14 cellular contexts compared by ENCODE assay signal in genomic region chr5:52810426-52810825, GRCh38. TPM values are rescaled to one million over a fixed set of nuclear protein-coding genes. Genes with fewer than 3 reads are reported as not detected.
DNase-seq lines count a peak whose midpoint lies in the region; ATAC-seq and TF ChIP-seq lines count a peak whose summit lies in the region.
"Had no signal": no experiment of that assay in that cellular context is flagged by ENCODE, and none has a peak within 500 bp of the region (broad histone marks: within the 10 kb centered on the region; RNA-seq: fewer than 3 reads in every experiment).

No MANE protein-coding gene starts in this region.

- peaks cover 0 to 30% of the 10 kb centered on the region in 2 donors for H3K4me1 ChIP-seq in right atrium auricular region
- H3K4me1 ChIP-seq in upper lobe of right lung, result peaks cover 56% of the 10 kb centered on the region

- DNase-seq in right atrium auricular region (ENCODE audit: low spot score) (no peak), Right ventricle myocardium superior (no peak), upper lobe of right lung (no peak), T-cell (no peak)
- DNase-seq: activated CD8-positive, alpha-beta memory T cell treated with anti-CD3 and anti-CD28 coated beads, Interleukin-2, amount 50 U/mL, for 4 hours; activated naive CD4-positive, alpha-beta T cell treated with Interleukin-2 at 50 U/mL for 16 hours; CD4-positive, CD25-positive, alpha-beta regulatory T cell; NCI-H2029; NCI-H446; posterior cingulate gyrus had no signal

- H3K27ac ChIP-seq in right atrium auricular region (peak overlapping the region; percentile 28 to 34), upper lobe of right lung (peak overlapping the region; percentile 39)

- no peaks in the 10 kb centered on the region for H3K9me3 ChIP-seq in right atrium auricular region
- H3K9me3 ChIP-seq in upper lobe of right lung, result no peaks in the 10 kb centered on the region

- no peak overlapping the region for H3K4me3 Mint-ChIP-seq in dendritic cell treated with granulocyte-macrophage colony-stimulating factor and Interleukin-4, amounts not matched to agents 40 ng/mL and 50 ng/mL, for 4 days
- H3K4me3 Mint-ChIP-seq in nephron, result no peak overlapping the region
- no peak overlapping the region for H3K4me3 Mint-ChIP-seq in stimulated activated memory B cell treated with anti-CD40 and anti-IgM and Interleukin-4, amounts not matched to agents 10 μg/mL and 1 μg/mL and 100 μg/mL, for 72 hours
- H3K4me3 Mint-ChIP-seq in T-cell, result no peak overlapping the region

- no peaks in the 10 kb centered on the region for H3K27me3 Mint-ChIP-seq in dendritic cell treated with granulocyte-macrophage colony-stimulating factor and Interleukin-4, amounts not matched to agents 40 ng/mL and 50 ng/mL, for 4 days
- H3K27me3 Mint-ChIP-seq in nephron (ENCODE audit: low read depth) (no peaks in the 10 kb centered on the region), T-cell (no peaks in the 10 kb centered on the region)
- H3K27me3 Mint-ChIP-seq in stimulated activated memory B cell treated with anti-CD40 and anti-IgM and Interleukin-4, amounts not matched to agents 10 μg/mL and 1 μg/mL and 100 μg/mL, for 72 hours, result no peaks in the 10 kb centered on the region

- H3K4me1 Mint-ChIP-seq in dendritic cell treated with granulocyte-macrophage colony-stimulating factor and Interleukin-4, amounts not matched to agents 40 ng/mL and 50 ng/mL, for 4 days (ENCODE audit: low read depth), result peaks cover 23% of the 10 kb centered on the region
- peaks cover 6% of the 10 kb centered on the region for H3K4me1 Mint-ChIP-seq in nephron
- no peaks in the 10 kb centered on the region for H3K4me1 Mint-ChIP-seq in stimulated activated memory B cell treated with anti-CD40 and anti-IgM and Interleukin-4, amounts not matched to agents 10 μg/mL and 1 μg/mL and 100 μg/mL, for 72 hours
- peaks cover 0 to 5% (median 5%) of the 10 kb centered on the region in 3 donors for H3K4me1 Mint-ChIP-seq in T-cell

- POLR2A ChIA-PET in T-cell (lab: Charles Lee), result no interaction called here

- CTCF ChIA-PET in T-cell (lab: Charles Lee), result interaction anchor here in 1 of 2 donors (1.3 kb wide), 1 partner anchor 11 kb away, joined by 3 read pairs; no protein-coding TSS in a partner anchor

- ATAC-seq in Right ventricle myocardium superior (ENCODE audit: poor library complexity) (no peak), upper lobe of right lung (no peak), GM19452 (IDR thresholded peaks at IDR 0.05; ENCODE audit: unreplicated experiment) (no peak), T-cell (replicated peaks in 1 of 4) (no peak)
- no peak for ATAC-seq in stimulated activated memory B cell treated with anti-CD40 and anti-IgM and Interleukin-4, amounts not matched to agents 10 μg/mL and 1 μg/mL and 100 μg/mL, for 72 hours

- H3K27me3 ChIP-seq in right atrium auricular region, result no peaks in the 10 kb centered on the region
- H3K27me3 ChIP-seq in upper lobe of right lung, result no peaks in the 10 kb centered on the region

- peak overlapping the region; percentile 94 for H3K27ac Mint-ChIP-seq in dendritic cell treated with granulocyte-macrophage colony-stimulating factor and Interleukin-4, amounts not matched to agents 40 ng/mL and 50 ng/mL, for 4 days
- H3K27ac Mint-ChIP-seq in nephron, result peak overlapping the region in 2 of 3 experiments; percentile 11 to 56
- no peak overlapping the region for H3K27ac Mint-ChIP-seq in stimulated activated memory B cell treated with anti-CD40 and anti-IgM and Interleukin-4, amounts not matched to agents 10 μg/mL and 1 μg/mL and 100 μg/mL, for 72 hours
- no peak overlapping the region for H3K27ac Mint-ChIP-seq in T-cell
- H3K27ac Mint-ChIP-seq: CD4-positive, CD25-positive, alpha-beta regulatory T cell had no signal

- H3K36me3 Mint-ChIP-seq in dendritic cell treated with granulocyte-macrophage colony-stimulating factor and Interleukin-4, amounts not matched to agents 40 ng/mL and 50 ng/mL, for 4 days (ENCODE audit: low read depth), result no peaks in the 10 kb centered on the region
- H3K36me3 Mint-ChIP-seq in nephron (ENCODE audit: low read depth) (peaks cover 3% of the 10 kb centered on the region), T-cell (peaks cover 5% of the 10 kb centered on the region)
- H3K36me3 Mint-ChIP-seq in stimulated activated memory B cell treated with anti-CD40 and anti-IgM and Interleukin-4, amounts not matched to agents 10 μg/mL and 1 μg/mL and 100 μg/mL, for 72 hours, result peaks cover 5% of the 10 kb centered on the region
- H3K36me3 Mint-ChIP-seq: CD4-positive, CD25-positive, alpha-beta regulatory T cell had no signal

- H3K36me3 ChIP-seq in right atrium auricular region (no peaks in the 10 kb centered on the region), upper lobe of right lung (no peaks in the 10 kb centered on the region)

- H3K4me3 ChIP-seq in right atrium auricular region (no peak overlapping the region), upper lobe of right lung (no peak overlapping the region)

- H3K9me3 Mint-ChIP-seq in dendritic cell treated with granulocyte-macrophage colony-stimulating factor and Interleukin-4, amounts not matched to agents 40 ng/mL and 50 ng/mL, for 4 days, result no peaks in the 10 kb centered on the region
- H3K9me3 Mint-ChIP-seq in nephron, result no peaks in the 10 kb centered on the region
- H3K9me3 Mint-ChIP-seq in stimulated activated memory B cell treated with anti-CD40 and anti-IgM and Interleukin-4, amounts not matched to agents 10 μg/mL and 1 μg/mL and 100 μg/mL, for 72 hours, result no peaks in the 10 kb centered on the region
- H3K9me3 Mint-ChIP-seq in T-cell, result no peaks in the 10 kb centered on the region
- H3K9me3 Mint-ChIP-seq: CD4-positive, CD25-positive, alpha-beta regulatory T cell had no signal

- intact Hi-C loops in Right ventricle myocardium superior (cut with DNase I) (no loop called here), upper lobe of right lung (cut with DNase I) (no loop called here)
- intact Hi-C loops in dendritic cell treated with granulocyte-macrophage colony-stimulating factor and Interleukin-4, amounts not matched to agents 40 ng/mL and 50 ng/mL, for 4 days (cut with micrococcal nuclease), result no loop called here

- TF ChIP-seq CTCF in right atrium auricular region (IDR thresholded peaks at IDR 0.05) (no peak), nephron (IDR thresholded peaks at IDR 0.05; ENCODE audit: unreplicated experiment in 3 of 3) (no peak), upper lobe of right lung (IDR thresholded peaks at IDR 0.05) (no peak)

RNA-seq across cellular contexts. Expression of gene ITGA1, which starts 22.7 kb away (rescaled TPM):
- total RNA-seq in right atrium auricular region, result 10 to 100 TPM; 13.2 to 26.8 TPM
- total RNA-seq in Right ventricle myocardium superior, result 23.6 TPM
- 94.8 TPM for total RNA-seq in upper lobe of right lung
- 10 to 100 TPM in 1 of 5 donors, 1 to 10 TPM in 4; 2.9 to 13.0 (median 6.8) TPM for total RNA-seq in T-cell

RNA-seq across cellular contexts. Expression of gene PELO, which starts 22.7 kb away (rescaled TPM):
- 10 to 100 TPM in 1 of 2 donors, 1 to 10 TPM in 1; 8.5 to 11.8 TPM for total RNA-seq in right atrium auricular region
- total RNA-seq in Right ventricle myocardium superior, result 16.9 TPM
- total RNA-seq in upper lobe of right lung, result 41.3 TPM
- 10 to 100 TPM in 3 of 5 donors, 1 to 10 TPM in 2; 7.3 to 18.2 (median 13.8) TPM for total RNA-seq in T-cell

Comparison
In these comparisons a context has a peak if more than half of its experiments do, and no peak if none do; other contexts are left out.
1. H3K27ac Mint-ChIP-seq: peak in dendritic cell treated with granulocyte-macrophage colony-stimulating factor and Interleukin-4, amounts not matched to agents 40 ng/mL and 50 ng/mL, for 4 days (single experiment) and nephron (2 of 3); none in stimulated activated memory B cell treated with anti-CD40 and anti-IgM and Interleukin-4, amounts not matched to agents 10 μg/mL and 1 μg/mL and 100 μg/mL, for 72 hours (single experiment) and T-cell (0 of 2).